In the genomic region with DNA sequence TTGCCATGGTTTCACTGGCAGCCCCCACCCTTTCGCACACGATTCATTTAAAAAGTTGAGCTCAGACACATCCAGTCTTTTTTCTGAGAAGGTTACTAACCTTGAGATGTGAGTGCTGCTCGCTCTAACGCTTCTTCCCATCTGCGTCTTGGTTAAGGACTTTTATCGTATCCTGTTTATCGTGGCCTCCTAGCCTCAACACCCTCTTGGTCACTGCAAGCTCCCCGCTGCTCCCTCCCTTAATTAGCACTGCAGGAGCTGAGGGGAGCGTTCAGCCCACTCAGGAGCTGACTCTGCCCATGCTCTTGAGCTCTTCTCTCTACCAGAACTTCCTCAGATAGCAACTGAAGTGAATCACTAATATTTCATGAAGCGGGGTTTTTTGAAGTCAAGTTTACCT, we compare ENCODE assay signal across 16 cellular contexts. TPM values are rescaled to one million over a fixed set of nuclear protein-coding genes. Genes with fewer than 3 reads are reported as not detected.
A peak's percentile ranks its signal among the peaks of the same experiment; 100 is the strongest.
DNase-seq lines count a peak whose midpoint lies in the region; ATAC-seq and TF ChIP-seq lines count a peak whose summit lies in the region.
"Had no signal": no experiment of that assay in that cellular context is flagged by ENCODE, and none has a peak within 500 bp of the region (broad histone marks: within the 10 kb centered on the region; RNA-seq: fewer than 3 reads in every experiment).

No MANE protein-coding gene starts in this region.

- TF ChIP-seq CTCF in CD14-positive monocyte (IDR thresholded peaks at IDR 0.05) = no peak
- TF ChIP-seq CTCF in body of pancreas (IDR thresholded peaks at IDR 0.05) = no peak

- 75 to 91% methylated on average over 10 of the region's 10 CpGs for WGBS in body of pancreas, 2 donors

- no peaks in the 10 kb centered on the region for H3K27me3 ChIP-seq in CD4-positive, alpha-beta memory T cell (ENCODE audit: insufficient read depth, low read length)
- no peaks in the 10 kb centered on the region for H3K27me3 ChIP-seq in body of pancreas
- H3K27me3 ChIP-seq: BLaER1 treated with 17β-estradiol and CSF1 and Interleukin-3, amounts not matched to agents 10 nM and 100 nM; breast epithelium had no signal

- ATAC-seq in GM21717 (IDR thresholded peaks at IDR 0.05; ENCODE audit: unreplicated experiment) (peak; percentile 15), left lobe of liver (peak; percentile 31), GM21528 (IDR thresholded peaks at IDR 0.05; ENCODE audit: low FRiP score, unreplicated experiment) (no peak), body of pancreas (no peak)
- ATAC-seq in activated CD8-positive, alpha-beta T cell treated with anti-CD3 and anti-CD28 coated beads, Interleukin-2, amount 10 ng/mL, durations not matched to agents 7 days and 5 days = peak; percentile 52

- H3K27me3 Mint-ChIP-seq in CD4-positive, alpha-beta memory T cell = no peaks in the 10 kb centered on the region
- H3K27me3 Mint-ChIP-seq in activated CD8-positive, alpha-beta T cell treated with anti-CD3 and anti-CD28 coated beads, Interleukin-2, amount 10 ng/mL, durations not matched to agents 7 days and 5 days (ENCODE audit: low read depth) = no peaks in the 10 kb centered on the region
- no peaks in the 10 kb centered on the region for H3K27me3 Mint-ChIP-seq in CD14-positive monocyte (ENCODE audit: low read depth in 3 of 3)

- H3K9me3 ChIP-seq in CD4-positive, alpha-beta memory T cell (ENCODE audit: control insufficient read depth in 1 of 2, low read length in 2 of 2) = no peaks in the 10 kb centered on the region
- no peaks in the 10 kb centered on the region for H3K9me3 ChIP-seq in body of pancreas
- H3K9me3 ChIP-seq: breast epithelium had no signal

- peak overlapping the region; percentile 59 to 74 for H3K4me3 ChIP-seq in CD4-positive, alpha-beta memory T cell (ENCODE audit: low read length in 2 of 2)
- no peak overlapping the region for H3K4me3 ChIP-seq in body of pancreas
- H3K4me3 ChIP-seq: BLaER1 treated with 17β-estradiol and CSF1 and Interleukin-3, amounts not matched to agents 10 nM and 100 nM; breast epithelium had no signal

- peak in 1 of 5 donors; percentile 28 for DNase-seq in CD4-positive, alpha-beta memory T cell
- DNase-seq in activated CD8-positive, alpha-beta T cell treated with anti-CD3 and anti-CD28 coated beads, Interleukin-2, amount 10 ng/mL, durations not matched to agents 7 days and 5 days = no peak
- DNase-seq in left lobe of liver (ENCODE audit: low spot score) = no peak
- DNase-seq in CD14-positive monocyte (ENCODE audit: low spot score) = no peak
- DNase-seq in body of pancreas = no peak
- DNase-seq in 8988T = no peak
- DNase-seq: erythroblast, mammary epithelial cell, NCI-H1105, NCI-H524, RPMI8226 had no signal

- intact Hi-C loops in CD4-positive, alpha-beta memory T cell (cut with micrococcal nuclease) = loop anchor here (1.0 to 10.0 kb wide), 4 partner anchors 9 to 248 kb away; a partner anchor contains a TSS
- intact Hi-C loops in CD14-positive monocyte (cut with micrococcal nuclease) (loop anchor here in 1 of 2 donors (5.0 kb wide), 1 partner anchor 466 kb away; no protein-coding TSS in a partner anchor), body of pancreas (cut with DNase I) (no loop called here)

- H3K36me3 Mint-ChIP-seq in CD4-positive, alpha-beta memory T cell = peaks cover 3 to 4% of the 10 kb centered on the region in 2 donors
- peaks cover 5% of the 10 kb centered on the region for H3K36me3 Mint-ChIP-seq in activated CD8-positive, alpha-beta T cell treated with anti-CD3 and anti-CD28 coated beads, Interleukin-2, amount 10 ng/mL, durations not matched to agents 7 days and 5 days (ENCODE audit: low read depth)
- H3K36me3 Mint-ChIP-seq in CD14-positive monocyte = peaks cover 0 to 3% of the 10 kb centered on the region in 2 donors

- H3K27ac ChIP-seq in CD4-positive, alpha-beta memory T cell (ENCODE audit: low read depth, low read length) = peak overlapping the region; percentile 76
- H3K27ac ChIP-seq in body of pancreas = no peak overlapping the region
- H3K27ac ChIP-seq: breast epithelium, parathyroid adenoma had no signal

- H3K4me3 Mint-ChIP-seq in CD4-positive, alpha-beta memory T cell = no peak overlapping the region
- H3K4me3 Mint-ChIP-seq in activated CD8-positive, alpha-beta T cell treated with anti-CD3 and anti-CD28 coated beads, Interleukin-2, amount 10 ng/mL, durations not matched to agents 7 days and 5 days = no peak overlapping the region
- H3K4me3 Mint-ChIP-seq in CD14-positive monocyte = no peak overlapping the region

- H3K4me1 Mint-ChIP-seq in CD4-positive, alpha-beta memory T cell = peaks cover 15 to 29% (median 25%) of the 10 kb centered on the region in 4 donors
- H3K4me1 Mint-ChIP-seq in activated CD8-positive, alpha-beta T cell treated with anti-CD3 and anti-CD28 coated beads, Interleukin-2, amount 10 ng/mL, durations not matched to agents 7 days and 5 days (ENCODE audit: low read depth) = peaks cover 28% of the 10 kb centered on the region
- peaks cover 2% of the 10 kb centered on the region for H3K4me1 Mint-ChIP-seq in CD14-positive monocyte

- no peak overlapping the region for H3K27ac Mint-ChIP-seq in CD4-positive, alpha-beta memory T cell
- no peak overlapping the region for H3K27ac Mint-ChIP-seq in activated CD8-positive, alpha-beta T cell treated with anti-CD3 and anti-CD28 coated beads, Interleukin-2, amount 10 ng/mL, durations not matched to agents 7 days and 5 days
- H3K27ac Mint-ChIP-seq in CD14-positive monocyte = no peak overlapping the region

- no peaks in the 10 kb centered on the region for H3K36me3 ChIP-seq in CD4-positive, alpha-beta memory T cell (ENCODE audit: insufficient read depth, low read length)
- no peaks in the 10 kb centered on the region for H3K36me3 ChIP-seq in body of pancreas (replicated peaks in 1 of 2; ENCODE audit: insufficient read depth in 1 of 2, low read depth in 2 of 2)
- H3K36me3 ChIP-seq: BLaER1 treated with 17β-estradiol and CSF1 and Interleukin-3, amounts not matched to agents 10 nM and 100 nM; breast epithelium had no signal

- no peak for TF ChIP-seq POLR2A in body of pancreas (IDR thresholded peaks at IDR 0.05)

- CTCF ChIA-PET in CD4-positive, alpha-beta memory T cell (lab: Charles Lee; ENCODE audit: partially characterized antibody) = interaction anchor here (0.7 to 8.1 kb wide), 9 partner anchors 11 to 150 kb away, joined by 3 to 100 read pairs (median 3); a partner anchor contains a TSS
- CTCF ChIA-PET in activated CD8-positive, alpha-beta T cell treated with anti-CD3 and anti-CD28 coated beads, Interleukin-2, amount 10 ng/mL, durations not matched to agents 7 days and 5 days (lab: Charles Lee) = interaction anchor here (1.1 to 1.7 kb wide), 5 partner anchors 10 to 239 kb away, joined by 3 to 13 read pairs (median 6); a partner anchor contains a TSS

- no peaks in the 10 kb centered on the region for H3K9me3 Mint-ChIP-seq in CD4-positive, alpha-beta memory T cell
- H3K9me3 Mint-ChIP-seq in activated CD8-positive, alpha-beta T cell treated with anti-CD3 and anti-CD28 coated beads, Interleukin-2, amount 10 ng/mL, durations not matched to agents 7 days and 5 days (ENCODE audit: insufficient read depth) = peaks cover 9% of the 10 kb centered on the region
- H3K9me3 Mint-ChIP-seq in CD14-positive monocyte = peaks cover 0 to 4% (median 0%) of the 10 kb centered on the region in 7 donors

- POLR2A ChIA-PET in CD4-positive, alpha-beta memory T cell (lab: Charles Lee; ENCODE audit: partially characterized antibody) = interaction anchor here (0.7 to 11.0 kb wide), 18 partner anchors 10 to 146 kb away, joined by 3 to 240 read pairs (median 6); a partner anchor contains a TSS
- POLR2A ChIA-PET in activated CD8-positive, alpha-beta T cell treated with anti-CD3 and anti-CD28 coated beads, Interleukin-2, amount 10 ng/mL, durations not matched to agents 7 days and 5 days (lab: Charles Lee) = interaction anchor here (0.8 to 1.5 kb wide), 4 partner anchors 11 to 71 kb away, joined by 3 to 21 read pairs (median 12); a partner anchor contains a TSS

- peaks cover 66% of the 10 kb centered on the region for H3K4me1 ChIP-seq in CD4-positive, alpha-beta memory T cell (ENCODE audit: insufficient read depth, low read length)
- no peaks in the 10 kb centered on the region for H3K4me1 ChIP-seq in body of pancreas
- H3K4me1 ChIP-seq: breast epithelium, parathyroid adenoma had no signal

RNA-seq across cellular contexts. Expression of a gene that starts 9.0 kb away (rescaled TPM):
- total RNA-seq in CD4-positive, alpha-beta memory T cell = 10 to 100 TPM; 94.6 to 95.7 TPM
- 10 to 100 TPM; 67.2 to 73.1 TPM for polyA plus RNA-seq in CD4-positive, alpha-beta memory T cell
- total RNA-seq in activated CD8-positive, alpha-beta T cell treated with anti-CD3 and anti-CD28 coated beads, Interleukin-2, amount 10 ng/mL, durations not matched to agents 7 days and 5 days = 10 to 100 TPM; 47.6 to 52.2 TPM
- total RNA-seq in left lobe of liver (1.5 TPM), body of pancreas (under 1 TPM; 0.26 to 0.33 TPM)
- 1 to 10 TPM in 1 of 2 donors, under 1 TPM in 1; 0.53 to 1.1 TPM for polyA plus RNA-seq in CD14-positive monocyte

Comparison
In these comparisons a context has a peak if more than half of its experiments do, and no peak if none do; other contexts are left out.
1. H3K4me3 ChIP-seq: peak in CD4-positive, alpha-beta memory T cell (2 of 2); none in body of pancreas (0 of 2).
2. ATAC-seq: peak in GM21717 (single experiment), activated CD8-positive, alpha-beta T cell treated with anti-CD3 and anti-CD28 coated beads, Interleukin-2, amount 10 ng/mL, durations not matched to agents 7 days and 5 days (single experiment) and left lobe of liver (single experiment); none in GM21528 (single experiment) and body of pancreas (single experiment).
3. RNA of a gene that starts 9.0 kb away (total RNA-seq): 94.6 to 95.7 TPM in CD4-positive, alpha-beta memory T cell and 47.6 to 52.2 TPM in activated CD8-positive, alpha-beta T cell treated with anti-CD3 and anti-CD28 coated beads, Interleukin-2, amount 10 ng/mL, durations not matched to agents 7 days and 5 days; 1.5 TPM in left lobe of liver (single experiment) and 0.26 to 0.33 TPM in body of pancreas; every median in the first group is over 10 times any median in the second.